8 cellular contexts compared by ENCODE assay signal in the genomic region with DNA sequence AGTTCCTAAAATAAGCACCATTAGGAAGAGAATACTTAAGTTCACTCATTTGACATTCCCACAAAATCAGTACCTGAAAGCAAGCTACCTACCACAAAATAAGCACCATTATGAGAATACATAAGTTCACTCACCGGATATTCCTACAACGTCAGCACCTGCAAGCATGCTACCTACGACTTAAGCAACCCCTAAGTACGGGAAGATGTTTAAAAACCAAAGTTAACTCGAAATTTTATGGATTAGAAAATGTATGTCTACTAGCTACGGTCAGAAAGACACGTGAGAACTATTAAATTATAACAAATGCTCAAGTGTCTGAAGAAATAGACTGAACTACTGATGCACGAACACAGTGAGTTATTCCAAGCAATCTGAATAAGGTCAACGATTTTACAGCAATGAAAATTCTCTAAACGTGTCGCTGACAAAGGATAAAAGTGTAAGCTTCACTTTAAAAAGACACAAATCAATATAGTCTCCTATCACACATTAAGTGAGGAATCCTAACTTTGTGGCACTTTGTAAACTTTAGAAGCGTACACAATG. TPM values are rescaled to one million over a fixed set of nuclear protein-coding genes. Genes with fewer than 3 reads are reported as not detected.
DNase-seq lines count a peak whose midpoint lies in the region; ATAC-seq and TF ChIP-seq lines count a peak whose summit lies in the region.

No MANE protein-coding gene starts in this region.

- H3F3A ChIP-seq in Loucy (ENCODE audit: low read depth), result no peaks in the 10 kb centered on the region

- H3K36me3 Mint-ChIP-seq in natural killer cell treated with Interleukin-12 subunit alpha and Interleukin-12 subunit beta and Interleukin-15 and Interleukin-18, amount 100 ng/mL, for 72 hours, result peaks cover 19% of the 10 kb centered on the region

- no peak overlapping the region for H2AFZ ChIP-seq in Loucy (ENCODE audit: low read length)

- peaks cover 50 to 64% (median 58%) of the 10 kb centered on the region in 11 experiments for H4K20me1 ChIP-seq in BLaER1 treated with 17β-estradiol and CSF1 and Interleukin-3, amounts not matched to agents 10 nM and 100 nM
- peaks cover 37% of the 10 kb centered on the region for H4K20me1 ChIP-seq in Loucy (ENCODE audit: insufficient read depth, low read length, poor library complexity, severe bottlenecking)

- H3K27me3 ChIP-seq in BLaER1 treated with 17β-estradiol and CSF1 and Interleukin-3, amounts not matched to agents 10 nM and 100 nM, result no peaks in the 10 kb centered on the region
- no peaks in the 10 kb centered on the region for H3K27me3 ChIP-seq in Loucy (ENCODE audit: insufficient read depth, low read length, poor library complexity, severe bottlenecking)

- TF ChIP-seq CTCF in Loucy (conservative IDR thresholded peaks at IDR 0.05; ENCODE audit: low read length), result no peak

- H3K4me2 ChIP-seq in BLaER1 treated with 17β-estradiol and CSF1 and Interleukin-3, amounts not matched to agents 10 nM and 100 nM, result peak overlapping the region; percentile 79 to 92 (median 90)
- H3K4me2 ChIP-seq in Loucy (ENCODE audit: low read depth, low read length, poor library complexity, severe bottlenecking), result peak overlapping the region; percentile 78

- peak overlapping the region; percentile 81 to 99 (median 96) for H3K4me3 ChIP-seq in BLaER1 treated with 17β-estradiol and CSF1 and Interleukin-3, amounts not matched to agents 10 nM and 100 nM
- H3K4me3 ChIP-seq in Loucy (ENCODE audit: low read length, poor library complexity, severe bottlenecking), result peak overlapping the region; percentile 77

- H3K9me3 ChIP-seq in BLaER1 treated with 17β-estradiol and CSF1 and Interleukin-3, amounts not matched to agents 10 nM and 100 nM (replicated peaks in 1 of 11), result no peaks in the 10 kb centered on the region
- no peaks in the 10 kb centered on the region for H3K9me3 ChIP-seq in Loucy (ENCODE audit: insufficient read depth, low read depth, low read length)

- peak overlapping the region; percentile 92 for H3K4me3 Mint-ChIP-seq in natural killer cell treated with Interleukin-12 subunit alpha and Interleukin-12 subunit beta and Interleukin-15 and Interleukin-18, amount 100 ng/mL, for 72 hours

- peak overlapping the region; percentile 75 to 77 for H3K27ac Mint-ChIP-seq in natural killer cell treated with Interleukin-12 subunit alpha and Interleukin-12 subunit beta and Interleukin-15 and Interleukin-18, amount 100 ng/mL, for 72 hours

- ATAC-seq in natural killer cell treated with Interleukin-12 subunit alpha and Interleukin-12 subunit beta and Interleukin-15 and Interleukin-18, amount 100 ng/mL, for 72 hours, result no peak

- peak overlapping the region; percentile 91 to 99 (median 95) for H3K9ac ChIP-seq in BLaER1 treated with 17β-estradiol and CSF1 and Interleukin-3, amounts not matched to agents 10 nM and 100 nM
- peak overlapping the region; percentile 74 for H3K9ac ChIP-seq in Loucy (ENCODE audit: low read depth, low read length, poor library complexity, severe bottlenecking)

- peaks cover 0 to 40% (median 13%) of the 10 kb centered on the region in 11 experiments; a peak in 11 of 22 replicates for H3K36me3 ChIP-seq in BLaER1 treated with 17β-estradiol and CSF1 and Interleukin-3, amounts not matched to agents 10 nM and 100 nM
- no peaks in the 10 kb centered on the region for H3K36me3 ChIP-seq in Loucy (ENCODE audit: insufficient read depth, low read length)

- H3K79me2 ChIP-seq in Loucy (ENCODE audit: insufficient read depth, low read length), result peaks cover 61% of the 10 kb centered on the region

- H3K4me1 Mint-ChIP-seq in natural killer cell treated with Interleukin-12 subunit alpha and Interleukin-12 subunit beta and Interleukin-15 and Interleukin-18, amount 100 ng/mL, for 72 hours (ENCODE audit: low read depth in 2 of 2), result peaks cover 36 to 41% of the 10 kb centered on the region in 2 donors

- peak; percentile 39 for DNase-seq in dermis blood vessel endothelial cell
- DNase-seq in natural killer cell treated with Interleukin-12 subunit alpha and Interleukin-12 subunit beta and Interleukin-15 and Interleukin-18, amount 100 ng/mL, for 72 hours (ENCODE audit: low spot score), result no peak
- DNase-seq in NCI-H1105 (lab: John Stamatoyannopoulos, UW), result no peak
- DNase-seq in cerebellar nuclear complex (lab: John Stamatoyannopoulos, UW), result no peak
- DNase-seq in COLO668 (lab: John Stamatoyannopoulos, UW; ENCODE audit: unreplicated experiment), result no peak
- DNase-seq in dedifferentiated amniotic fluid mesenchymal stem cell (ENCODE audit: extremely low spot score), result no peak

- peaks cover 34 to 52% (median 50%) of the 10 kb centered on the region in 10 experiments for H3K4me1 ChIP-seq in BLaER1 treated with 17β-estradiol and CSF1 and Interleukin-3, amounts not matched to agents 10 nM and 100 nM
- peaks cover 26% of the 10 kb centered on the region for H3K4me1 ChIP-seq in Loucy (ENCODE audit: insufficient read depth, low read length, poor library complexity, severe bottlenecking)

- no peaks in the 10 kb centered on the region for H3K27me3 Mint-ChIP-seq in natural killer cell treated with Interleukin-12 subunit alpha and Interleukin-12 subunit beta and Interleukin-15 and Interleukin-18, amount 100 ng/mL, for 72 hours

- no peaks in the 10 kb centered on the region for H3K9me2 ChIP-seq in Loucy (replicated peaks; ENCODE audit: low read depth, low read length)

- no peaks in the 10 kb centered on the region for H3K9me3 Mint-ChIP-seq in natural killer cell treated with Interleukin-12 subunit alpha and Interleukin-12 subunit beta and Interleukin-15 and Interleukin-18, amount 100 ng/mL, for 72 hours

- H3K27ac ChIP-seq in BLaER1 treated with 17β-estradiol and CSF1 and Interleukin-3, amounts not matched to agents 10 nM and 100 nM, result peak overlapping the region; percentile 81 to 97 (median 94); a peak in 21 of 22 replicates

RNA-seq across cellular contexts. Expression of a gene that starts 1.5 kb away (rescaled TPM):
- 70.8 and 143 TPM in 2 replicates for total RNA-seq in dermis blood vessel endothelial cell
- 100 to 1,000 TPM; 127 to 175 TPM for total RNA-seq in natural killer cell treated with Interleukin-12 subunit alpha and Interleukin-12 subunit beta and Interleukin-15 and Interleukin-18, amount 100 ng/mL, for 72 hours

RNA-seq across cellular contexts. Expression of a gene that starts 27.6 kb away (rescaled TPM):
- 1.0 and 3.6 TPM in 2 replicates for total RNA-seq in dermis blood vessel endothelial cell
- total RNA-seq in natural killer cell treated with Interleukin-12 subunit alpha and Interleukin-12 subunit beta and Interleukin-15 and Interleukin-18, amount 100 ng/mL, for 72 hours, result 10 to 100 TPM; 19.9 to 35.5 TPM

RNA-seq across cellular contexts. Expression of a gene that starts 50.7 kb away (rescaled TPM):
- total RNA-seq in dermis blood vessel endothelial cell, result not detected in 2 replicates
- total RNA-seq in natural killer cell treated with Interleukin-12 subunit alpha and Interleukin-12 subunit beta and Interleukin-15 and Interleukin-18, amount 100 ng/mL, for 72 hours, result not detected
